16 cellular contexts compared by ENCODE assay signal in the genomic region with DNA sequence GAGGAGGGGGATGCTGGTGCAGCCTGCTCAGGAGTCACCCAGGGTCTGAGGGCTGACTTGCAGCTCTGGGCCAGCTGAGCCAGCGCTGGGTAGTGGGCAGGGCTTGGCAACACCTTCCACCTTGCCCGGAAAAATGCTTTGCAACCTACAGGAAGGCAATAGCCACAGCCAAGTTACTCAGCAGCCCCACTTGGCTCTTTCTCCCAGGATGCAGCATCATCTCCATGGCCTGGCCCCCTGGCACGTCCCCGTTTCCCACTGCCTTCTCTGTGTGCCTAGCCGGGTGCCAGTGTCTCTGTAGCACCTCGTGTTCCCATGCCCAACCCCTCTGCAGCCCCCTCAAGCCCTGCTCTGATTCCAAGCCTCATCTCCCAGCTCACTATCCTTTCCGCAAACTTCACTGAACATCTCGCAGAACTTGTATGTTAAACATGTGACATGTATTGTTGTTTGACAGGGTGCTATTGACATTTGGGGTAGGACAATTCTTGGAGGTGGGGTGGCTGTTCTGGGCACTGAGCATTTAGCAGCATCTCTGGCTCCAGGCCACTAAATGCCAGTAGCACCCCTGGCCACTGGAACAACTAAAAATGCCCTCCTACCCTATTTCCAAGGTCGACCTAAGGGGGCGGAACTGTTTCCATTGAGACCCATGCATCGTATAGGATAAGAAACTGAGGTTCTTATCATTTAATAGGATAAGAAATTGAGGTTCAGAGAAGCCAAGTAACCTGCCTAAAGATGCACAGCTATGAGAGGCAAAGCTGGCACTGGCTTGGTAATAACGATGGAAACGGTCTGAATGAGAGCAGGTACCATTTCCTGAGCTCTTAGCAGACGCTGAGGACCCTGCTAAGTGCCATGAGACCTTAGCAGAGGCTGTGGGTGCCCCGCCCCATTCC. TPM values are rescaled to one million over a fixed set of nuclear protein-coding genes. Genes with fewer than 3 reads are reported as not detected.
DNase-seq lines count a peak whose midpoint lies in the region; ATAC-seq, FAIRE-seq and TF ChIP-seq lines count a peak whose summit lies in the region.
"Had no signal": no experiment of that assay in that cellular context is flagged by ENCODE, and none has a peak within 500 bp of the region (broad histone marks: within the 10 kb centered on the region; RNA-seq: fewer than 3 reads in every experiment).

No MANE protein-coding gene starts in this region.

- no peaks in the 10 kb centered on the region for H3K27me3 Mint-ChIP-seq in activated CD8-positive, alpha-beta memory T cell treated with anti-CD3 and anti-CD28 coated beads, Interleukin-2, amount 10 ng/mL, durations not matched to agents 7 days and 5 days
- peaks cover 8% of the 10 kb centered on the region for H3K27me3 Mint-ChIP-seq in glutamatergic neuron (ENCODE audit: unreplicated experiment)

- H3K27me3 ChIP-seq in K562 (ENCODE audit: control insufficient read depth in 2 of 2, insufficient read depth in 2 of 2, low read length in 2 of 2), result no peaks in the 10 kb centered on the region
- no peaks in the 10 kb centered on the region for H3K27me3 ChIP-seq in spleen (replicated peaks in 1 of 7)
- no peaks in the 10 kb centered on the region for H3K27me3 ChIP-seq in WERI-Rb-1 (ENCODE audit: insufficient read depth, low read depth, severe bottlenecking)
- H3K27me3 ChIP-seq: colonic mucosa, tibial nerve had no signal

- H3K79me2 ChIP-seq in K562 (ENCODE audit: control insufficient read depth, insufficient read depth, low read length), result peaks cover 7% of the 10 kb centered on the region; the same call in 1 of the 3 replicates

- no peak overlapping the region for H3K4me2 ChIP-seq in K562 (ENCODE audit: insufficient read depth, low read length)

- TF ChIP-seq CTCF in K562 (IDR thresholded peaks at IDR 0.05 in 2 of 3, conservative IDR thresholded peaks at IDR 0.05 in 1 of 3; ENCODE audit: insufficient read depth in 2 of 3, low read depth in 1 of 3, low read length in 3 of 3) (no peak), spleen (IDR thresholded peaks at IDR 0.05 in 8 of 11, conservative IDR thresholded peaks at IDR 0.05 in 3 of 11) (no peak), WERI-Rb-1 (IDR thresholded peaks at IDR 0.05; ENCODE audit: low read depth, low read length) (no peak), glutamatergic neuron (IDR thresholded peaks at IDR 0.05; ENCODE audit: partially characterized antibody, unreplicated experiment) (no peak)

- H3K9me3 Mint-ChIP-seq in activated CD8-positive, alpha-beta memory T cell treated with anti-CD3 and anti-CD28 coated beads, Interleukin-2, amount 10 ng/mL, durations not matched to agents 7 days and 5 days (ENCODE audit: low read depth), result no peaks in the 10 kb centered on the region
- H3K9me3 Mint-ChIP-seq in glutamatergic neuron (ENCODE audit: unreplicated experiment), result no peaks in the 10 kb centered on the region
- H3K9me3 Mint-ChIP-seq: natural killer cell had no signal

- H3K9me1 ChIP-seq in K562 (ENCODE audit: control insufficient read depth, insufficient read depth, low read length), result no peaks in the 10 kb centered on the region

- peaks cover 18% of the 10 kb centered on the region for H3K36me3 Mint-ChIP-seq in activated CD8-positive, alpha-beta memory T cell treated with anti-CD3 and anti-CD28 coated beads, Interleukin-2, amount 10 ng/mL, durations not matched to agents 7 days and 5 days
- no peaks in the 10 kb centered on the region for H3K36me3 Mint-ChIP-seq in glutamatergic neuron (ENCODE audit: unreplicated experiment)
- H3K36me3 Mint-ChIP-seq: natural killer cell had no signal

- peak overlapping the region in 1 of 2 experiments; percentile 50; a peak in 1 of 4 replicates for H3K9ac ChIP-seq in K562 (ENCODE audit: insufficient read depth in 1 of 2, low read depth in 2 of 2, low read length in 2 of 2)

- TF ChIP-seq POLR2A in K562 (conservative IDR thresholded peaks at IDR 0.05) (no peak), spleen (IDR thresholded peaks at IDR 0.05) (no peak)

- no peak overlapping the region for H3K4me3 Mint-ChIP-seq in activated CD8-positive, alpha-beta memory T cell treated with anti-CD3 and anti-CD28 coated beads, Interleukin-2, amount 10 ng/mL, durations not matched to agents 7 days and 5 days
- H3K4me3 Mint-ChIP-seq in glutamatergic neuron (ENCODE audit: unreplicated experiment), result no peak overlapping the region
- H3K4me3 Mint-ChIP-seq: natural killer cell had no signal

- H3K36me3 ChIP-seq in K562 (ENCODE audit: control insufficient read depth, insufficient read depth, low read length) (peaks cover 45% of the 10 kb centered on the region), spleen (peaks cover 6 to 91% (median 34%) of the 10 kb centered on the region in 6 donors), WERI-Rb-1 (peaks cover 12% of the 10 kb centered on the region)
- H3K36me3 ChIP-seq: colonic mucosa had no signal

- H3K27ac ChIP-seq in K562 (ENCODE audit: extremely low read depth, low read depth, low read length) (no peak overlapping the region), spleen (peak overlapping the region in 6 of 8 donors; percentile 0 to 59 (median 40)), WERI-Rb-1 (no peak overlapping the region)
- H3K27ac ChIP-seq: colonic mucosa had no signal

- intact Hi-C loops in K562 (cut with micrococcal nuclease), result no loop called here
- intact Hi-C loops in spleen (cut with DNase I; ENCODE audit: low total_unique reads), result no loop called here

- POLR2A ChIA-PET in K562 (lab: Yijun Ruan, JAX), result interaction anchor here (0.6 kb wide), 1 partner anchor 372 kb away, joined by 3 read pairs; no protein-coding TSS in a partner anchor

- CTCF ChIA-PET in activated CD8-positive, alpha-beta memory T cell treated with anti-CD3 and anti-CD28 coated beads, Interleukin-2, amount 10 ng/mL, durations not matched to agents 7 days and 5 days (lab: Charles Lee), result interaction anchor here (0.8 to 0.9 kb wide), 2 partner anchors 9 to 11 kb away, joined by 3 read pairs; no protein-coding TSS in a partner anchor
- CTCF ChIA-PET in K562 (lab: Yijun Ruan, JAX; ENCODE audit: low intra/inter-chr PET ratio), result no interaction called here

- WGBS in K562 (ENCODE audit: insufficient coverage, low coverage, missing lambda C conversion rate), result 82% methylated on average over 15 of the region's 15 CpGs
- WGBS in spleen, 5 donors, result 47 to 62% (median 50%) methylated on average over 13 to 15 of the region's 15 CpGs

- no peak overlapping the region for H2AFZ ChIP-seq in K562 (ENCODE audit: low read depth, low read length)

- ATAC-seq in activated CD8-positive, alpha-beta memory T cell treated with anti-CD3 and anti-CD28 coated beads, Interleukin-2, amount 10 ng/mL, durations not matched to agents 7 days and 5 days, result peak; percentile 18
- ATAC-seq in K562, result no peak
- ATAC-seq: natural killer cell had no signal

- H3K4me1 ChIP-seq in K562 (replicated peaks in 1 of 2; ENCODE audit: control insufficient read depth in 2 of 2, insufficient read depth in 2 of 2, low read length in 2 of 2) (no peaks in the 10 kb centered on the region), spleen (peaks cover 20 to 69% (median 49%) of the 10 kb centered on the region in 6 donors)
- H3K4me1 ChIP-seq: colonic mucosa had no signal

- no peak overlapping the region for H3K4me3 ChIP-seq in K562
- H3K4me3 ChIP-seq in spleen, result no peak overlapping the region
- H3K4me3 ChIP-seq in WERI-Rb-1 (ENCODE audit: low read depth, low read length), result no peak overlapping the region
- H3K4me3 ChIP-seq: colonic mucosa, tibial nerve had no signal

- H3K27ac Mint-ChIP-seq in activated CD8-positive, alpha-beta memory T cell treated with anti-CD3 and anti-CD28 coated beads, Interleukin-2, amount 10 ng/mL, durations not matched to agents 7 days and 5 days, result no peak overlapping the region
- no peak overlapping the region for H3K27ac Mint-ChIP-seq in glutamatergic neuron (ENCODE audit: unreplicated experiment)

- H3K4me1 Mint-ChIP-seq in activated CD8-positive, alpha-beta memory T cell treated with anti-CD3 and anti-CD28 coated beads, Interleukin-2, amount 10 ng/mL, durations not matched to agents 7 days and 5 days, result peaks cover 36% of the 10 kb centered on the region
- H3K4me1 Mint-ChIP-seq in glutamatergic neuron (ENCODE audit: low read depth, unreplicated experiment), result no peaks in the 10 kb centered on the region

- TF ChIP-seq RAD21 in K562 (CRISPR knock-in tag; conservative IDR thresholded peaks at IDR 0.05 in 1 of 2, IDR thresholded peaks at IDR 0.05 in 1 of 2), result no peak

- in situ Hi-C loops in K562 (cut with MboI), result loop anchor here (10.0 kb wide), 1 partner anchor 675 kb away; no protein-coding TSS in a partner anchor

- FAIRE-seq in K562 (lab: Jason Lieb, UNC) (no peak), HTR-8/SVneo (lab: Jason Lieb, UNC) (no peak)
- FAIRE-seq: kidney had no signal

- peaks cover 21% of the 10 kb centered on the region; the same call in 1 of the 2 replicates for H4K20me1 ChIP-seq in K562 (replicated peaks; ENCODE audit: control insufficient read depth, insufficient read depth, low read length)

- BruUV-seq in K562 (replicated peaks; lab: Mats Ljungman, UMichigan), result no TSS peak

- no peaks in the 10 kb centered on the region for H3K9me3 ChIP-seq in K562 (replicated peaks; ENCODE audit: control insufficient read depth, insufficient read depth, low read depth, low read length)
- H3K9me3 ChIP-seq in spleen, result no peaks in the 10 kb centered on the region
- H3K9me3 ChIP-seq in WERI-Rb-1 (ENCODE audit: severe bottlenecking), result no peaks in the 10 kb centered on the region
- H3K9me3 ChIP-seq: colonic mucosa, tibial nerve had no signal

- TF ChIP-seq EP300 in K562 (IDR thresholded peaks at IDR 0.05; ENCODE audit: low read length), result no peak

- DNase-seq in activated CD8-positive, alpha-beta memory T cell treated with anti-CD3 and anti-CD28 coated beads, Interleukin-2, amount 10 ng/mL, durations not matched to agents 7 days and 5 days, result no peak
- DNase-seq in activated CD8-positive, alpha-beta memory T cell treated with anti-CD3 and anti-CD28 coated beads for 24 hours, result no peak
- peak; percentile 61 for DNase-seq in NCI-H1105 treated with DMSO at 0.1 percent for 48 hours (lab: John Stamatoyannopoulos, UW)
- DNase-seq in K562 (ENCODE audit: extremely low read depth in 1 of 4, low spot score in 3 of 4), result no peak
- peak; percentile 78 for DNase-seq in spleen
- no peak for DNase-seq in WERI-Rb-1
- DNase-seq in glutamatergic neuron, result no peak
- no peak for DNase-seq in HTR-8/SVneo (ENCODE audit: insufficient read length, low spot score)
- DNase-seq: activated CD4-positive, alpha-beta T cell treated with anti-CD3 and anti-CD28 coated beads for 1 hour; colonic mucosa; DND-41; kidney; MM.1S; natural killer cell; NCI-H748 treated with DMSO at 0.1 percent for 48 hours had no signal

RNA-seq across cellular contexts. Expression of a gene that starts 12.2 kb away (rescaled TPM):
- total RNA-seq in activated CD8-positive, alpha-beta memory T cell treated with anti-CD3 and anti-CD28 coated beads, Interleukin-2, amount 10 ng/mL, durations not matched to agents 7 days and 5 days, result 10 to 100 TPM; 23.3 to 30.8 TPM
- 19.9 and 32.5 TPM in 2 replicates for total RNA-seq in K562 (2011; cell fraction: chromatin; rRNA removed; ENCODE audit: low replicate concordance)
- total RNA-seq in K562 (2011; cell fraction: nucleolus; rRNA removed), result 26.5 and 30.0 TPM in 2 replicates
- 26.1 and 37.4 TPM in 2 replicates for total RNA-seq in K562 (2011; cell fraction: nucleoplasm; rRNA removed)
- total RNA-seq in K562 (2014; rRNA removed), result 35.8 and 43.1 TPM in 2 replicates
- 18.2 and 22.0 TPM in 2 replicates for total RNA-seq in K562 (2014; rRNA removed; fragmentation: Illumina TruSeq; extraction: Trizol)
- total RNA-seq in K562 (2015; rRNA removed; fragmentation: Illumina TruSeq; extraction: Trizol), result 29.6 and 31.3 TPM in 2 replicates
- 33.3 and 38.2 TPM in 2 replicates for total RNA-seq in K562 (2021)
- polyA plus RNA-seq in K562 (2011; rRNA removed), result 20.0 and 24.5 TPM in 2 replicates
- polyA plus RNA-seq in K562 (2011; cell fraction: cytosol; rRNA removed), result 35.9 and 65.4 TPM in 2 replicates
- 24.2 and 31.3 TPM in 2 replicates for polyA plus RNA-seq in K562 (2011; cell fraction: nucleus; rRNA removed)
- polyA plus RNA-seq in K562 (2012), result 34.3 and 38.6 TPM in 2 replicates
- 39.2 and 40.1 TPM in 2 replicates for polyA plus RNA-seq in K562 (2014; fragmentation: Illumina TruSeq; extraction: Trizol)
- 1 to 10 TPM; 2.9 to 3.7 TPM for polyA plus RNA-seq in K562 (2014; fragmentation: Nextera tagmentation; extraction: Ambion mirVana)
- polyA plus RNA-seq in K562 (2014; rRNA removed), result 21.1 and 31.5 TPM in 2 replicates
- polyA minus RNA-seq in K562 (2011; rRNA and poly(A)+ RNA removed), result 25.2 and 29.1 TPM in 2 replicates
- 21.8 and 24.2 TPM in 2 replicates for polyA minus RNA-seq in K562 (2011; cell fraction: cytosol; rRNA and poly(A)+ RNA removed)
- polyA minus RNA-seq in K562 (2011; cell fraction: nucleus; rRNA and poly(A)+ RNA removed), result 12.3 and 19.3 TPM in 2 replicates
- total RNA-seq in spleen, result 10 to 100 TPM; 25.4 to 81.5 (median 36.8) TPM
- 10 to 100 TPM; 14.9 to 29.0 (median 21.5) TPM for polyA plus RNA-seq in spleen
- 37.3 TPM for total RNA-seq in glutamatergic neuron (ENCODE audit: unreplicated experiment)

RNA-seq across cellular contexts. Expression of a gene that starts 14.3 kb away (rescaled TPM):
- total RNA-seq in activated CD8-positive, alpha-beta memory T cell treated with anti-CD3 and anti-CD28 coated beads, Interleukin-2, amount 10 ng/mL, durations not matched to agents 7 days and 5 days, result 10 to 100 TPM; 36.5 to 55.9 TPM
- 90.8 and 106 TPM in 2 replicates for total RNA-seq in K562 (2011; cell fraction: chromatin; rRNA removed; ENCODE audit: low replicate concordance)
- total RNA-seq in K562 (2011; cell fraction: nucleolus; rRNA removed), result 41.2 and 41.7 TPM in 2 replicates
- 59.0 and 65.7 TPM in 2 replicates for total RNA-seq in K562 (2011; cell fraction: nucleoplasm; rRNA removed)
- total RNA-seq in K562 (2014; rRNA removed) (9.8 and 13.6 TPM in 2 replicates), K562 (2014; rRNA removed; fragmentation: Illumina TruSeq; extraction: Trizol) (11.4 and 13.2 TPM in 2 replicates), K562 (2015; rRNA removed; fragmentation: Illumina TruSeq; extraction: Trizol) (8.5 and 10.0 TPM in 2 replicates), K562 (2021) (22.1 and 22.3 TPM in 2 replicates), spleen (10 to 100 TPM; 32.1 to 54.6 (median 43.8) TPM), glutamatergic neuron (ENCODE audit: unreplicated experiment) (43.0 TPM)
- polyA plus RNA-seq in K562 (2011; rRNA removed) (8.8 and 10.4 TPM in 2 replicates), K562 (2014; fragmentation: Illumina TruSeq; extraction: Trizol) (15.6 and 16.1 TPM in 2 replicates), K562 (2014; fragmentation: Nextera tagmentation; extraction: Ambion mirVana) (1 to 10 TPM in 1 of 2 experiments, under 1 TPM in 1; 1.00 to 1.4 TPM), K562 (2014; rRNA removed) (10.6 and 10.8 TPM in 2 replicates), spleen (10 to 100 TPM in 1 of 3 donors, 1 to 10 TPM in 2; 7.3 to 15.9 (median 8.2) TPM)
- 7.3 and 8.2 TPM in 2 replicates for polyA plus RNA-seq in K562 (2011; cell fraction: cytosol; rRNA removed)
- 13.4 and 16.9 TPM in 2 replicates for polyA plus RNA-seq in K562 (2011; cell fraction: nucleus; rRNA removed)
- 13.6 and 19.6 TPM in 2 replicates for polyA plus RNA-seq in K562 (2012)
- polyA minus RNA-seq in K562 (2011; rRNA and poly(A)+ RNA removed), result 35.1 and 47.1 TPM in 2 replicates
- 21.8 and 27.7 TPM in 2 replicates for polyA minus RNA-seq in K562 (2011; cell fraction: cytosol; rRNA and poly(A)+ RNA removed)
- polyA minus RNA-seq in K562 (2011; cell fraction: nucleus; rRNA and poly(A)+ RNA removed), result 14.4 and 24.4 TPM in 2 replicates

RNA-seq across cellular contexts. Expression of a gene that starts 53.1 kb away (rescaled TPM):
- total RNA-seq in activated CD8-positive, alpha-beta memory T cell treated with anti-CD3 and anti-CD28 coated beads, Interleukin-2, amount 10 ng/mL, durations not matched to agents 7 days and 5 days, result 100 to 1,000 TPM in 1 of 2 experiments, 10 to 100 TPM in 1; 68.7 to 103 TPM
- 0.19 TPM in 1 of 2 replicates, not detected in the other for total RNA-seq in K562 (2011; cell fraction: chromatin; rRNA removed; ENCODE audit: low replicate concordance)
- total RNA-seq in K562 (2011; cell fraction: nucleolus; rRNA removed), result not detected in 2 replicates
- total RNA-seq in K562 (2011; cell fraction: nucleoplasm; rRNA removed), result 0.31 TPM in 1 of 2 replicates, not detected in the other
- total RNA-seq in K562 (2014; rRNA removed) (not detected in 2 replicates), K562 (2014; rRNA removed; fragmentation: Illumina TruSeq; extraction: Trizol) (not detected in 2 replicates), K562 (2015; rRNA removed; fragmentation: Illumina TruSeq; extraction: Trizol) (0.04 and 0.11 TPM in 2 replicates), K562 (2021) (0.20 and 0.38 TPM in 2 replicates), spleen (100 to 1,000 TPM in 6 of 7 donors, 10 to 100 TPM in 1; 88.0 to 179 (median 143) TPM), glutamatergic neuron (ENCODE audit: unreplicated experiment) (0.69 TPM)
- polyA plus RNA-seq in K562 (2011; rRNA removed) (not detected in 2 replicates), K562 (2014; fragmentation: Illumina TruSeq; extraction: Trizol) (not detected in 2 replicates), K562 (2014; fragmentation: Nextera tagmentation; extraction: Ambion mirVana) (under 1 TPM; 0.01 to 0.08 TPM), K562 (2014; rRNA removed) (0.11 TPM in 1 of 2 replicates, not detected in the other), spleen (10 to 100 TPM; 67.0 to 93.6 (median 81.8) TPM)
- polyA plus RNA-seq in K562 (2011; cell fraction: cytosol; rRNA removed), result not detected in 2 replicates
- polyA plus RNA-seq in K562 (2011; cell fraction: nucleus; rRNA removed), result 0.04 and 0.13 TPM in 2 replicates
- polyA plus RNA-seq in K562 (2012), result 0.23 and 0.25 TPM in 2 replicates
- 0.06 TPM in 1 of 2 replicates, not detected in the other for polyA minus RNA-seq in K562 (2011; rRNA and poly(A)+ RNA removed)
- not detected in 2 replicates for polyA minus RNA-seq in K562 (2011; cell fraction: cytosol; rRNA and poly(A)+ RNA removed)
- polyA minus RNA-seq in K562 (2011; cell fraction: nucleus; rRNA and poly(A)+ RNA removed), result not detected in 2 replicates

Comparison
In these comparisons a context has a peak if more than half of its experiments do, and no peak if none do; other contexts are left out.
1. DNase-seq: peak in NCI-H1105 treated with DMSO at 0.1 percent for 48 hours (single experiment) and spleen (single experiment); none in activated CD8-positive, alpha-beta memory T cell treated with anti-CD3 and anti-CD28 coated beads, Interleukin-2, amount 10 ng/mL, durations not matched to agents 7 days and 5 days (single experiment), activated CD8-positive, alpha-beta memory T cell treated with anti-CD3 and anti-CD28 coated beads for 24 hours (single experiment), K562 (0 of 4), WERI-Rb-1 (single experiment), glutamatergic neuron (single experiment) and HTR-8/SVneo (single experiment).
2. H3K27ac ChIP-seq: peak in spleen (6 of 8); none in K562 (single experiment) and WERI-Rb-1 (single experiment).
3. RNA of a gene that starts 53.1 kb away (total RNA-seq): 88.0 to 179 TPM in spleen and 68.7 to 103 TPM in activated CD8-positive, alpha-beta memory T cell treated with anti-CD3 and anti-CD28 coated beads, Interleukin-2, amount 10 ng/mL, durations not matched to agents 7 days and 5 days; 0.69 TPM in glutamatergic neuron (single experiment) and 0.04 to 0.38 TPM in K562; every median in the first group is over 10 times any median in the second.